Comparison of ENCODE assay signal across 1 cellular context in genomic region chr19:20051841-20052768, GRCh38.
TF ChIP-seq lines count a peak whose summit lies in the region.

No MANE protein-coding gene starts in this region.

TF ChIP-seq in WTC11, 78 proteins besides CTCF, POLR2A, EP300 and RAD21 (continued from another document):
- TF ChIP-seq IRF1 (CRISPR knock-in tag; IDR thresholded peaks at IDR 0.05), result no peak
- no peak for TF ChIP-seq ZNF671 (CRISPR knock-in tag; IDR thresholded peaks at IDR 0.05)
- TF ChIP-seq NFATC4 (CRISPR knock-in tag; IDR thresholded peaks at IDR 0.05), result no peak
- TF ChIP-seq SP1 (CRISPR knock-in tag; conservative IDR thresholded peaks at IDR 0.05), result peak; percentile 89
- no peak for TF ChIP-seq ZSCAN18 (CRISPR knock-in tag; IDR thresholded peaks at IDR 0.05)
- no peak for TF ChIP-seq USF1 (CRISPR knock-in tag; IDR thresholded peaks at IDR 0.05)
- peak; percentile 47; the same call in 1 of the 2 replicates for TF ChIP-seq ZNF423 (CRISPR knock-in tag; IDR thresholded peaks at IDR 0.05)
- no peak for TF ChIP-seq ZNF138 (CRISPR knock-in tag; conservative IDR thresholded peaks at IDR 0.05)
- TF ChIP-seq ETV6 (CRISPR knock-in tag; IDR thresholded peaks at IDR 0.05), result 0 out of 2 replicates have a peak, but pooled peaks have one; percentile 13
- no peak for TF ChIP-seq PRRX2 (CRISPR knock-in tag; IDR thresholded peaks at IDR 0.05)
- TF ChIP-seq ZNF232 (CRISPR knock-in tag; IDR thresholded peaks at IDR 0.05), result 0 out of 2 replicates have a peak, but pooled peaks have one; percentile 33
- TF ChIP-seq NR3C1 (CRISPR knock-in tag; conservative IDR thresholded peaks at IDR 0.05; ENCODE audit: low read depth), result no peak
- TF ChIP-seq E2F1 (CRISPR knock-in tag; IDR thresholded peaks at IDR 0.05), result no peak
- no peak for TF ChIP-seq MXD4 (CRISPR knock-in tag; IDR thresholded peaks at IDR 0.05; ENCODE audit: borderline replicate concordance)
- peak; percentile 65; the same call in 1 of the 2 replicates for TF ChIP-seq CREM (CRISPR knock-in tag; IDR thresholded peaks at IDR 0.05)
- no peak for TF ChIP-seq ZNF219 (CRISPR knock-in tag; IDR thresholded peaks at IDR 0.05; ENCODE audit: borderline replicate concordance)
- no peak for TF ChIP-seq ZBTB43 (CRISPR knock-in tag; IDR thresholded peaks at IDR 0.05)
- no peak for TF ChIP-seq TP53 (CRISPR knock-in tag; IDR thresholded peaks at IDR 0.05)
- TF ChIP-seq ZBTB21 (CRISPR knock-in tag; IDR thresholded peaks at IDR 0.05; ENCODE audit: borderline replicate concordance), result no peak
- TF ChIP-seq PREB (CRISPR knock-in tag; IDR thresholded peaks at IDR 0.05; ENCODE audit: borderline replicate concordance), result no peak
- 0 out of 2 replicates have a peak, but pooled peaks have one; percentile 45 for TF ChIP-seq E2F5 (CRISPR knock-in tag; IDR thresholded peaks at IDR 0.05)
- no peak for TF ChIP-seq PRDM15 (CRISPR knock-in tag; IDR thresholded peaks at IDR 0.05)
- TF ChIP-seq ESRRA (CRISPR knock-in tag; IDR thresholded peaks at IDR 0.05; ENCODE audit: borderline replicate concordance), result no peak
- no peak for TF ChIP-seq AR (CRISPR knock-in tag; IDR thresholded peaks at IDR 0.05)
- peak; percentile 73 for TF ChIP-seq MAX (CRISPR knock-in tag; IDR thresholded peaks at IDR 0.05)
- peak; percentile 47; the same call in 1 of the 2 replicates for TF ChIP-seq SMAD3 (CRISPR knock-in tag; IDR thresholded peaks at IDR 0.05; ENCODE audit: borderline replicate concordance)
- no peak for TF ChIP-seq RORB (CRISPR knock-in tag; IDR thresholded peaks at IDR 0.05)
- TF ChIP-seq ZNF281 (CRISPR knock-in tag; IDR thresholded peaks at IDR 0.05), result no peak
- TF ChIP-seq ZNF317 (CRISPR knock-in tag; IDR thresholded peaks at IDR 0.05; ENCODE audit: borderline replicate concordance, low read depth), result no peak
- no peak for TF ChIP-seq HMGA2 (CRISPR knock-in tag; IDR thresholded peaks at IDR 0.05)
- TF ChIP-seq FOXK1 (CRISPR knock-in tag; IDR thresholded peaks at IDR 0.05), result 0 out of 2 replicates have a peak, but pooled peaks have one; percentile 73
- TF ChIP-seq ATF3 (CRISPR knock-in tag; conservative IDR thresholded peaks at IDR 0.05), result no peak; the same call in 1 of the 2 replicates
- no peak for TF ChIP-seq USF2 (CRISPR knock-in tag; IDR thresholded peaks at IDR 0.05)
- TF ChIP-seq FOXJ3 (CRISPR knock-in tag; IDR thresholded peaks at IDR 0.05; ENCODE audit: borderline replicate concordance), result no peak
TF ChIP-seq in WTC11: peak in this region for 13.
